8 cellular contexts compared by ENCODE assay signal in the genomic region with DNA sequence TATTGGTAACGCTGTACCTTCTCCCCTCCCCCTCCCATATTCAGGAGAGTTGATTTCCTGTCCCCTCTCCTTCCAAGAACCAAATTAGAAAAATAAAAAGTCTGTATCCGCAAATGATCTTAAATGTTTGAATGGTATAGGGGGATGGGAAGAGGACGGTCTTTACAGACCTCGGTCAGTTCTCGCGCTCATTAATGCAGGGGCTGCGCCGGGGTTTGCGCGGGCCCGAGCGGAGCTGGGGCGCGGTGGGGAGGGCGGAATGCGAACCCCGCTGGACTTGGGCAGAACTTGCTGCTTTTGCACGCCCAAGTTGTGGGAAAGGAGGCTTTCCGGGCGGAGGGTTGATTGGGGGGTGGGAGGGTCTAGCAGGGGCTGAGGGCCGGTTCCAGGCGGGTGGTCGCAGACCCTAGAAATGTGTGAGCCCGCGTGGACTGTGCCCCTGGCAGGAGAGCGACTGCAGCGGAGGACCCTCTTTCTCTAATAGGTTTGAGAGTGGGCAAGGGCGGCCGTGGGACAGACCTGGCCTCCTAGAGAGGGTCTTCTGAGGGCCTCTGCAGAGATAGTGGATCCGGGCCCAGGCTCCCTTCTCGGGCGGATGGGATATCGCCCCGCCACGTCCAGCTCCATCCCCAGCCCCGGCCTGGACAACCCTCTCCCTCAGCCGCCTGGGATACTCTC. TPM values are rescaled to one million over a fixed set of nuclear protein-coding genes. Genes with fewer than 3 reads are reported as not detected.
DNase-seq lines count a peak whose midpoint lies in the region; ATAC-seq and FAIRE-seq lines count a peak whose summit lies in the region.

No MANE protein-coding gene starts in this region.

- H3K36me3 ChIP-seq in HUES48 (ENCODE audit: control insufficient read depth, insufficient read depth, low read length) (no peaks in the 10 kb centered on the region), small intestine (ENCODE audit: control insufficient read depth in 2 of 2, insufficient read depth in 2 of 2, low read length in 2 of 2) (no peaks in the 10 kb centered on the region)

- no peak overlapping the region for H3K27ac ChIP-seq in HUES48 (ENCODE audit: low read depth, low read length)
- peak overlapping the region; percentile 8 for H3K27ac ChIP-seq in cingulate gyrus (ENCODE audit: low read depth, low read length)
- peak overlapping the region in 1 of 2 donors; percentile 68 for H3K27ac ChIP-seq in small intestine (ENCODE audit: low read depth in 1 of 2, low read length in 1 of 2)

- no peak overlapping the region for H3K27ac Mint-ChIP-seq in activated CD4-positive, alpha-beta T cell treated with anti-CD3 and anti-CD28 coated beads for 36 hours
- H3K27ac Mint-ChIP-seq in activated CD4-positive, alpha-beta memory T cell treated with anti-CD3 and anti-CD28 coated beads, Interleukin-2, amount 10 ng/mL, durations not matched to agents 7 days and 5 days, result no peak overlapping the region

- H3K27me3 ChIP-seq in HUES48 (ENCODE audit: control insufficient read depth, insufficient read depth, low read length), result peaks cover 97% of the 10 kb centered on the region
- H3K27me3 ChIP-seq in small intestine (ENCODE audit: control insufficient read depth in 2 of 2, insufficient read depth in 2 of 2, low read length in 2 of 2), result peaks cover 0 to 8% of the 10 kb centered on the region in 2 donors

- in situ Hi-C loops in G401 (cut with HindIII; ENCODE audit: low sequenced_read_pairs), result no loop called here

- peaks cover 3% of the 10 kb centered on the region for H3K4me1 Mint-ChIP-seq in activated CD4-positive, alpha-beta T cell treated with anti-CD3 and anti-CD28 coated beads for 36 hours
- H3K4me1 Mint-ChIP-seq in activated CD4-positive, alpha-beta memory T cell treated with anti-CD3 and anti-CD28 coated beads, Interleukin-2, amount 10 ng/mL, durations not matched to agents 7 days and 5 days, result no peaks in the 10 kb centered on the region

- peak overlapping the region; percentile 55 for H3K4me3 ChIP-seq in HUES48 (ENCODE audit: low read depth, low read length)
- peak overlapping the region; percentile 62 to 81 for H3K4me3 ChIP-seq in small intestine (ENCODE audit: low read depth in 1 of 2, low read length in 2 of 2)

- H3K36me3 Mint-ChIP-seq in activated CD4-positive, alpha-beta T cell treated with anti-CD3 and anti-CD28 coated beads for 36 hours (ENCODE audit: low read depth), result peaks cover 3% of the 10 kb centered on the region
- H3K36me3 Mint-ChIP-seq in activated CD4-positive, alpha-beta memory T cell treated with anti-CD3 and anti-CD28 coated beads, Interleukin-2, amount 10 ng/mL, durations not matched to agents 7 days and 5 days (ENCODE audit: low read depth), result no peaks in the 10 kb centered on the region

- H3K9ac ChIP-seq in HUES48 (ENCODE audit: low read depth, low read length), result no peak overlapping the region

- peaks cover 77% of the 10 kb centered on the region for H3K4me1 ChIP-seq in HUES48 (ENCODE audit: control insufficient read depth, insufficient read depth, low read length)
- H3K4me1 ChIP-seq in small intestine (ENCODE audit: control insufficient read depth in 2 of 2, insufficient read depth in 1 of 2, low read depth in 1 of 2, low read length in 1 of 2), result peaks cover 6 to 8% of the 10 kb centered on the region in 2 donors

- H3K9me3 Mint-ChIP-seq in activated CD4-positive, alpha-beta T cell treated with anti-CD3 and anti-CD28 coated beads for 36 hours (ENCODE audit: low read depth), result peaks cover 3% of the 10 kb centered on the region
- no peaks in the 10 kb centered on the region for H3K9me3 Mint-ChIP-seq in activated CD4-positive, alpha-beta memory T cell treated with anti-CD3 and anti-CD28 coated beads, Interleukin-2, amount 10 ng/mL, durations not matched to agents 7 days and 5 days

- FAIRE-seq in small intestine (lab: Jason Lieb, UNC), result no peak

- H3K9me3 ChIP-seq in HUES48 (ENCODE audit: control insufficient read depth, insufficient read depth, low read length), result no peaks in the 10 kb centered on the region
- H3K9me3 ChIP-seq in small intestine (ENCODE audit: control insufficient read depth, low read depth), result no peaks in the 10 kb centered on the region

- H3K27me3 Mint-ChIP-seq in activated CD4-positive, alpha-beta T cell treated with anti-CD3 and anti-CD28 coated beads for 36 hours, result peaks cover 78% of the 10 kb centered on the region
- peaks cover 85% of the 10 kb centered on the region for H3K27me3 Mint-ChIP-seq in activated CD4-positive, alpha-beta memory T cell treated with anti-CD3 and anti-CD28 coated beads, Interleukin-2, amount 10 ng/mL, durations not matched to agents 7 days and 5 days

- CTCF ChIA-PET in activated CD4-positive, alpha-beta T cell treated with anti-CD3 and anti-CD28 coated beads for 36 hours (lab: Charles Lee), result interaction anchor here (0.8 kb wide), 1 partner anchor 1058 kb away, joined by 4 read pairs; no protein-coding TSS in a partner anchor
- CTCF ChIA-PET in activated CD4-positive, alpha-beta memory T cell treated with anti-CD3 and anti-CD28 coated beads, Interleukin-2, amount 10 ng/mL, durations not matched to agents 7 days and 5 days (lab: Charles Lee), result interaction anchor here (1.7 kb wide), 1 partner anchor 15 kb away, joined by 7 read pairs; no protein-coding TSS in a partner anchor

- DNase-seq in left colon, result no peak
- DNase-seq in small intestine, result no peak
- DNase-seq in activated CD4-positive, alpha-beta T cell treated with anti-CD3 and anti-CD28 coated beads for 36 hours, result no peak
- DNase-seq in activated CD4-positive, alpha-beta memory T cell treated with anti-CD3 and anti-CD28 coated beads, Interleukin-2, amount 10 ng/mL, durations not matched to agents 7 days and 5 days, result no peak
- DNase-seq in G401 (ENCODE audit: low spot score), result no peak

- POLR2A ChIA-PET in activated CD4-positive, alpha-beta T cell treated with anti-CD3 and anti-CD28 coated beads for 36 hours (lab: Charles Lee), result no interaction called here
- POLR2A ChIA-PET in activated CD4-positive, alpha-beta memory T cell treated with anti-CD3 and anti-CD28 coated beads, Interleukin-2, amount 10 ng/mL, durations not matched to agents 7 days and 5 days (lab: Charles Lee), result no interaction called here

- WGBS in small intestine, 3 donors, result 37 to 63% (median 58%) methylated on average over 36 to 37 of the region's 37 CpGs

- intact Hi-C loops in left colon (cut with DNase I, micrococcal nuclease), result no loop called here
- intact Hi-C loops in activated CD4-positive, alpha-beta T cell treated with anti-CD3 and anti-CD28 coated beads for 36 hours (cut with DNase I, micrococcal nuclease), result loop anchor here in 1 of 2 experiments (2.0 kb wide), 1 partner anchor 15 kb away; no protein-coding TSS in a partner anchor

- H3K4me3 Mint-ChIP-seq in activated CD4-positive, alpha-beta T cell treated with anti-CD3 and anti-CD28 coated beads for 36 hours, result no peak overlapping the region
- H3K4me3 Mint-ChIP-seq in activated CD4-positive, alpha-beta memory T cell treated with anti-CD3 and anti-CD28 coated beads, Interleukin-2, amount 10 ng/mL, durations not matched to agents 7 days and 5 days, result no peak overlapping the region

- ATAC-seq in left colon, result peak; percentile 3
- ATAC-seq in GM21723 (IDR thresholded peaks at IDR 0.05; ENCODE audit: unreplicated experiment), result no peak
- no peak for ATAC-seq in activated CD4-positive, alpha-beta T cell treated with anti-CD3 and anti-CD28 coated beads for 36 hours

RNA-seq across cellular contexts. Expression of a gene that starts 11.1 kb away (rescaled TPM):
- 10 to 100 TPM; 24.9 to 35.3 TPM for total RNA-seq in left colon
- 10 to 100 TPM in 1 of 3 donors, 1 to 10 TPM in 2; 3.6 to 26.3 (median 4.9) TPM for polyA plus RNA-seq in small intestine
- not detected for total RNA-seq in activated CD4-positive, alpha-beta T cell treated with anti-CD3 and anti-CD28 coated beads for 36 hours
- not detected for total RNA-seq in activated CD4-positive, alpha-beta memory T cell treated with anti-CD3 and anti-CD28 coated beads, Interleukin-2, amount 10 ng/mL, durations not matched to agents 7 days and 5 days
- 2.3 and 3.6 TPM in 2 replicates for total RNA-seq in G401 (2014; rRNA removed; shearing (Covaris generic))
